ENCODE assay signal across 7 cellular contexts in genomic region chr6:27018401-27018800, GRCh38.
DNase-seq lines count a peak whose midpoint lies in the region; ATAC-seq, FAIRE-seq and TF ChIP-seq lines count a peak whose summit lies in the region.
"Not testable (repeated sequence)": the region's sequence is repeated elsewhere in the genome, so short reads cannot be mapped to it uniquely, and the experiment has no call there.

No MANE protein-coding gene starts in this region.

- not testable (repeated sequence) for H3K27me3 Mint-ChIP-seq in Caco-2 (ENCODE audit: insufficient read depth, unreplicated experiment)

- CTCF ChIA-PET in Caco-2 (lab: Charles Lee); Panc1 (lab: Charles Lee); K562 (lab: Yijun Ruan, JAX; ENCODE audit: low intra/inter-chr PET ratio): not testable (repeated sequence)

- not testable (repeated sequence) for H3K27ac ChIP-seq in HUES48 (ENCODE audit: low read depth, low read length); hepatocyte; neural cell (ENCODE audit: low read length)
- H3K27ac ChIP-seq in Panc1 (ENCODE audit: low read length) (peak overlapping the region; percentile 97), K562 (ENCODE audit: extremely low read depth, low read depth, low read length) (peak overlapping the region; percentile 91; the same call in 1 of the 3 replicates)

- POLR2A ChIA-PET in Caco-2 (lab: Charles Lee); K562 (lab: Yijun Ruan, JAX): not testable (repeated sequence)
- POLR2A ChIA-PET in Panc1 (lab: Charles Lee) = interaction anchor here (0.6 kb wide), 1 partner anchor 543 kb away, joined by 3 read pairs; no protein-coding TSS in a partner anchor

- not testable (repeated sequence) for H3K9me1 ChIP-seq in K562 (ENCODE audit: control insufficient read depth, insufficient read depth, low read length)

- TF ChIP-seq CTCF in Caco-2 (IDR thresholded peaks at IDR 0.05; ENCODE audit: insufficient read depth in 1 of 2, low read depth in 1 of 2, low read length in 1 of 2, severe bottlenecking in 1 of 2, unreplicated experiment in 1 of 2); Panc1 (IDR thresholded peaks at IDR 0.05); K562 (IDR thresholded peaks at IDR 0.05 in 2 of 3, conservative IDR thresholded peaks at IDR 0.05 in 1 of 3; ENCODE audit: insufficient read depth in 2 of 3, low read depth in 1 of 3, low read length in 3 of 3); hepatocyte (IDR thresholded peaks at IDR 0.05; ENCODE audit: poor library complexity); neural cell (IDR thresholded peaks at IDR 0.05; ENCODE audit: poor library complexity, severe bottlenecking): not testable (repeated sequence)

- H3K4me2 ChIP-seq in K562 (ENCODE audit: insufficient read depth, low read length) = peak overlapping the region; percentile 78
- H3K4me2 ChIP-seq in hepatocyte = peak overlapping the region; percentile 82
- H3K4me2 ChIP-seq in neural cell (ENCODE audit: low read length) = not testable (repeated sequence)

- peaks cover 11% of the 10 kb centered on the region for H3K36me3 Mint-ChIP-seq in Caco-2 (ENCODE audit: insufficient read depth, unreplicated experiment)

- peak overlapping the region; percentile 87 for H3K4me3 Mint-ChIP-seq in Caco-2 (ENCODE audit: unreplicated experiment)

- not testable (repeated sequence) for TF ChIP-seq EP300 in K562 (IDR thresholded peaks at IDR 0.05; ENCODE audit: low read length); neural cell (conservative IDR thresholded peaks at IDR 0.05; ENCODE audit: poor library complexity, severe bottlenecking)

- BruUV-seq in Caco-2 (replicated peaks; lab: Mats Ljungman, UMichigan); Panc1 (replicated peaks; lab: Mats Ljungman, UMichigan); K562 (replicated peaks; lab: Mats Ljungman, UMichigan): not testable (repeated sequence)

- DNase-seq in Caco-2; Panc1 (ENCODE audit: low read depth, low spot score); hepatocyte (ENCODE audit: low spot score): not testable (repeated sequence)
- DNase-seq in NCI-H69 (lab: John Stamatoyannopoulos, UW) (peak; percentile 48), K562 (ENCODE audit: extremely low read depth in 1 of 4, low spot score in 3 of 4) (peak in 1 of 4 experiments; percentile 33)

- H3K79me2 ChIP-seq in K562 (ENCODE audit: control insufficient read depth, insufficient read depth, low read length) = peaks cover 53% of the 10 kb centered on the region
- H3K79me2 ChIP-seq in hepatocyte = peaks cover 37% of the 10 kb centered on the region
- H3K79me2 ChIP-seq in neural cell (replicated peaks; ENCODE audit: insufficient read depth, low read length) = not testable (repeated sequence)

- intact Hi-C loops in Caco-2 (cut with micrococcal nuclease; ENCODE audit: unreplicated experiment); Panc1 (cut with micrococcal nuclease; ENCODE audit: unreplicated experiment): not testable (repeated sequence)
- intact Hi-C loops in K562 (cut with micrococcal nuclease) = loop anchor here (10.0 kb wide), 1 partner anchor 56 kb away; no protein-coding TSS in a partner anchor

- not testable (repeated sequence) for H3K9me3 ChIP-seq in Caco-2; HUES48 (ENCODE audit: control insufficient read depth, insufficient read depth, low read length); K562 (replicated peaks; ENCODE audit: control insufficient read depth, insufficient read depth, low read depth, low read length); hepatocyte (ENCODE audit: low read depth); neural cell (ENCODE audit: low read length)
- peaks cover 21% of the 10 kb centered on the region for H3K9me3 ChIP-seq in Panc1 (ENCODE audit: control insufficient read depth, insufficient read depth, low read depth, low read length)

- H3K9me3 Mint-ChIP-seq in Caco-2 (ENCODE audit: unreplicated experiment) = peaks cover 13% of the 10 kb centered on the region

- in situ Hi-C loops in Panc1 (cut with HindIII; ENCODE audit: low pct_unique_long_range_greater_than_20kb, low sequenced_read_pairs); K562 (cut with MboI): not testable (repeated sequence)

- H3K4me1 Mint-ChIP-seq in Caco-2 (ENCODE audit: low read depth, unreplicated experiment) = not testable (repeated sequence)

- not testable (repeated sequence) for H3K9ac ChIP-seq in HUES48 (ENCODE audit: low read depth, low read length); neural cell (ENCODE audit: low read length)
- peak overlapping the region in 1 of 2 experiments; percentile 89; a peak in 2 of 4 replicates for H3K9ac ChIP-seq in K562 (ENCODE audit: insufficient read depth in 1 of 2, low read depth in 2 of 2, low read length in 2 of 2)

- ATAC-seq in Panc1, K562: not testable (repeated sequence)

- WGBS in K562 (ENCODE audit: insufficient coverage, low coverage, missing lambda C conversion rate) = 14% methylated on average over 6 of the region's 6 CpGs
- WGBS in hepatocyte (ENCODE audit: low lambda C conversion rate, missing lambda C conversion rate) = 95% methylated on average over 6 of the region's 6 CpGs

- peak overlapping the region; percentile 99 for H3K27ac Mint-ChIP-seq in Caco-2 (ENCODE audit: unreplicated experiment)

- H3K27me3 ChIP-seq in Caco-2 (replicated peaks; ENCODE audit: control insufficient read depth, insufficient read depth, low read length); HUES48 (ENCODE audit: control insufficient read depth, insufficient read depth, low read length); Panc1 (ENCODE audit: control insufficient read depth, insufficient read depth, low read length); K562 (ENCODE audit: control insufficient read depth in 2 of 2, insufficient read depth in 2 of 2, low read length in 2 of 2); hepatocyte; neural cell (ENCODE audit: insufficient read depth, low read depth, low read length): not testable (repeated sequence)

- TF ChIP-seq POLR2A in K562 (conservative IDR thresholded peaks at IDR 0.05) = not testable (repeated sequence)

- H3K4me1 ChIP-seq in Caco-2 (peaks cover 10% of the 10 kb centered on the region), HUES48 (ENCODE audit: control insufficient read depth, insufficient read depth, low read length) (peaks cover 11% of the 10 kb centered on the region)
- H3K4me1 ChIP-seq in Panc1 (ENCODE audit: control insufficient read depth, insufficient read depth, low read length); K562 (replicated peaks in 1 of 2; ENCODE audit: control insufficient read depth in 2 of 2, insufficient read depth in 2 of 2, low read length in 2 of 2); hepatocyte (ENCODE audit: insufficient read depth): not testable (repeated sequence)

- not testable (repeated sequence) for H3F3A ChIP-seq in neural cell (ENCODE audit: insufficient read depth, low read length, poor library complexity, severe bottlenecking)

- not testable (repeated sequence) for H3K36me3 ChIP-seq in Caco-2 (ENCODE audit: control insufficient read depth, insufficient read depth, low read length); HUES48 (ENCODE audit: control insufficient read depth, insufficient read depth, low read length); Panc1 (ENCODE audit: control insufficient read depth, insufficient read depth, low read length); K562 (ENCODE audit: control insufficient read depth, insufficient read depth, low read length); hepatocyte (replicated peaks; ENCODE audit: insufficient read depth, low read depth); neural cell (ENCODE audit: insufficient read depth, low read length)

- TF ChIP-seq RAD21 in K562 (CRISPR knock-in tag; conservative IDR thresholded peaks at IDR 0.05 in 1 of 2, IDR thresholded peaks at IDR 0.05 in 1 of 2); neural cell (conservative IDR thresholded peaks at IDR 0.05): not testable (repeated sequence)

- H3K9me2 ChIP-seq in hepatocyte (replicated peaks; ENCODE audit: insufficient read depth); neural cell (ENCODE audit: insufficient read depth, low read length): not testable (repeated sequence)

- not testable (repeated sequence) for FAIRE-seq in K562 (lab: Jason Lieb, UNC)

- not testable (repeated sequence) for H3K4me3 ChIP-seq in Caco-2 (ENCODE audit: low read depth, low read length)
- H3K4me3 ChIP-seq in HUES48 (ENCODE audit: low read depth, low read length) (peak overlapping the region; percentile 80), Panc1 (ENCODE audit: low read depth in 2 of 2, low read length in 2 of 2) (peak overlapping the region; percentile 77 to 85), K562 (peak overlapping the region; percentile 45), hepatocyte (peak overlapping the region; percentile 55), neural cell (ENCODE audit: low read length) (peak overlapping the region; percentile 72)

- H2AFZ ChIP-seq in K562 (ENCODE audit: low read depth, low read length) = peak overlapping the region; percentile 94
- H2AFZ ChIP-seq in hepatocyte; neural cell (ENCODE audit: low read depth, low read length): not testable (repeated sequence)

- not testable (repeated sequence) for H4K20me1 ChIP-seq in K562 (replicated peaks; ENCODE audit: control insufficient read depth, insufficient read depth, low read length); hepatocyte (ENCODE audit: insufficient read depth, poor library complexity, severe bottlenecking); neural cell (ENCODE audit: insufficient read depth)

TF ChIP-seq in K562, 482 proteins besides CTCF, POLR2A, EP300 and RAD21:
- TF ChIP-seq NR1H2 (CRISPR knock-in tag; IDR thresholded peaks at IDR 0.05) = 0 out of 2 replicates have a peak, but pooled peaks have one; percentile 75
